9 cellular contexts compared by ENCODE assay signal in the genomic region with DNA sequence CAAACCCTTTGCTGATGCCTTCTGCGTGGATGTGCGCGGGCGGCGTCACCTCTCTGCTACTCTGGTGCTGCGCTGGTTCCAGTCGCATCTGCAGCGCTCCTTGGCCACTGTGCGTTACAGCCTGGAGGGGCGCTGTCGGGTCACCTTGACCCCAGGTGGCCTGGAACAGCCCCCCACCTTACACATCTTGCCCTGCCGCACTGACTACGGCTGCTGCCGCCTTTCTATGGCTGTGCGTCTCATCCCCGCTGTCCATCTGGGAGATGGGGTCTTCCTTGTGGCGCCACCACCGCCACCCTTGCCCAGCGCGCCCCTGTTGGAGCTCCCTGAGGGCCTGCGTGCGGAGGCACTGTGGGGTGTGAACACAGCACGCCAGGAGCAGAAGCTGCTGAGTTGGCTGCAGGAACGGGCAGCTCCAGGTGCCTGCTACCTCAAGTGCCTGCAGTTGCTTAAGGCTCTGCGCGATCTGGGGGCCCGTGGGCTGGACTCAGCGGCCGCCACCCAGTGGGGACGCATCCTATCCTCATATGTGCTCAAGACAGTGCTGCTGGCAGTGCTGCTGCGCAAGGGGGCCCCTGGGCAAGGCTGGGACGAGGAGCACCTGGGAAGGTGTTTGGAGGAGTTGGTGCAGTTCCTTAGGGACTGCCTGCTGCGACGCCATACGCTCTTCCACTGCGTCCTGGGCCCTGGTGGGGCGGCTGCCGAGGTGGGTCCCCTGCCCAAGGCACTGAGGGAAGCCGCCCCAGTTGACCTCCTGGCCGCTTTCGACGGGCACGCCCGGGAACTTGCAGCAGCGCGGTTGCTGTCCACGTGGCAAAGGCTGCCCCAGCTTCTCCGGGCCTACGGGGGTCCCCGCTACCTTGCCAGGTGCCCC. TPM values are rescaled to one million over a fixed set of nuclear protein-coding genes. Genes with fewer than 3 reads are reported as not detected.
DNase-seq lines count a peak whose midpoint lies in the region; ATAC-seq, FAIRE-seq and TF ChIP-seq lines count a peak whose summit lies in the region.
"Had no signal": no experiment of that assay in that cellular context is flagged by ENCODE, and none has a peak within 500 bp of the region (broad histone marks: within the 10 kb centered on the region; RNA-seq: fewer than 3 reads in every experiment).

No MANE protein-coding gene starts in this region.

- DNase-seq in HAP-1 (ENCODE audit: low spot score in 2 of 2): no peak
- no peak for DNase-seq in K562 (ENCODE audit: extremely low read depth in 1 of 4, low spot score in 3 of 4)
- no peak for DNase-seq in small intestine
- no peak for DNase-seq in GOT3 (lab: John Stamatoyannopoulos, UW)
- DNase-seq in activated naive CD4-positive, alpha-beta T cell treated with Interleukin-2 at 50 U/mL for 16 hours: no peak
- DNase-seq in anterior cingulate cortex (lab: John Stamatoyannopoulos, UW): no peak
- DNase-seq in GM12891 (ENCODE audit: insufficient read length, low spot score): no peak
- DNase-seq: NCI-H226 had no signal

- H3K27ac ChIP-seq in K562 (ENCODE audit: extremely low read depth, low read depth, low read length): no peak overlapping the region
- peak overlapping the region; percentile 22 to 95 for H3K27ac ChIP-seq in small intestine (ENCODE audit: low read depth in 1 of 2, low read length in 1 of 2)

- H3K36me3 ChIP-seq in HAP-1 (replicated peaks) (peaks cover 5% of the 10 kb centered on the region; the same call in 1 of the 2 replicates), K562 (ENCODE audit: control insufficient read depth, insufficient read depth, low read length) (no peaks in the 10 kb centered on the region), iPS-15b (ENCODE audit: control insufficient read depth, insufficient read depth, low read length) (no peaks in the 10 kb centered on the region), small intestine (ENCODE audit: control insufficient read depth in 2 of 2, insufficient read depth in 2 of 2, low read length in 2 of 2) (no peaks in the 10 kb centered on the region)

- no TSS peak for BruUV-seq in K562 (replicated peaks; lab: Mats Ljungman, UMichigan)

- TF ChIP-seq EP300 in K562 (IDR thresholded peaks at IDR 0.05; ENCODE audit: low read length): no peak

- H4K20me1 ChIP-seq in K562 (replicated peaks; ENCODE audit: control insufficient read depth, insufficient read depth, low read length): no peaks in the 10 kb centered on the region

- no peak for ATAC-seq in K562

- H3K9ac ChIP-seq in K562 (ENCODE audit: insufficient read depth in 1 of 2, low read depth in 2 of 2, low read length in 2 of 2) (no peak overlapping the region), iPS-15b (ENCODE audit: low read depth, low read length) (no peak overlapping the region)

- H3K4me1 ChIP-seq in HAP-1 (peaks cover 10% of the 10 kb centered on the region), K562 (replicated peaks in 1 of 2; ENCODE audit: control insufficient read depth in 2 of 2, insufficient read depth in 2 of 2, low read length in 2 of 2) (peaks cover 26 to 37% of the 10 kb centered on the region in 2 experiments), iPS-15b (ENCODE audit: control insufficient read depth, insufficient read depth, low read length) (peaks cover 10% of the 10 kb centered on the region), small intestine (ENCODE audit: control insufficient read depth in 2 of 2, insufficient read depth in 1 of 2, low read depth in 1 of 2, low read length in 1 of 2) (peaks cover 0 to 15% of the 10 kb centered on the region in 2 donors)

- FAIRE-seq in K562 (lab: Jason Lieb, UNC) (no peak), small intestine (lab: Jason Lieb, UNC) (no peak), GM12891 (lab: Jason Lieb, UNC) (no peak)

- POLR2A ChIA-PET in K562 (lab: Yijun Ruan, JAX): interaction anchor here (0.6 to 1.1 kb wide), 4 partner anchors 15 to 315 kb away, joined by 3 read pairs; a partner anchor contains a TSS

- TF ChIP-seq POLR2A in K562 (conservative IDR thresholded peaks at IDR 0.05) (no peak), GM12891 (IDR thresholded peaks at IDR 0.05; ENCODE audit: low read depth, low read length) (no peak)

- no peaks in the 10 kb centered on the region for H3K9me1 ChIP-seq in K562 (ENCODE audit: control insufficient read depth, insufficient read depth, low read length)

- no peaks in the 10 kb centered on the region for H3K9me3 ChIP-seq in HAP-1
- no peaks in the 10 kb centered on the region for H3K9me3 ChIP-seq in K562 (replicated peaks; ENCODE audit: control insufficient read depth, insufficient read depth, low read depth, low read length)
- no peaks in the 10 kb centered on the region for H3K9me3 ChIP-seq in iPS-15b (ENCODE audit: control insufficient read depth, insufficient read depth, low read length)
- no peaks in the 10 kb centered on the region for H3K9me3 ChIP-seq in small intestine (ENCODE audit: control insufficient read depth, low read depth)

- no peak for TF ChIP-seq RAD21 in K562 (CRISPR knock-in tag; conservative IDR thresholded peaks at IDR 0.05 in 1 of 2, IDR thresholded peaks at IDR 0.05 in 1 of 2)

- 87% methylated on average over 36 of the region's 50 CpGs for WGBS in K562 (ENCODE audit: insufficient coverage, low coverage, missing lambda C conversion rate)
- 77 to 94% (median 92%) methylated on average over 47 to 50 of the region's 50 CpGs for WGBS in small intestine, 3 donors

- no peak overlapping the region for H2AFZ ChIP-seq in K562 (ENCODE audit: low read depth, low read length)

- intact Hi-C loops in K562 (cut with micrococcal nuclease): loop anchor here (5.0 kb wide), 1 partner anchor 352 kb away; no protein-coding TSS in a partner anchor

- H3K79me2 ChIP-seq in K562 (ENCODE audit: control insufficient read depth, insufficient read depth, low read length): no peaks in the 10 kb centered on the region

- no peaks in the 10 kb centered on the region for H3K27me3 ChIP-seq in HAP-1 (ENCODE audit: low read depth)
- H3K27me3 ChIP-seq in K562 (ENCODE audit: control insufficient read depth in 2 of 2, insufficient read depth in 2 of 2, low read length in 2 of 2): no peaks in the 10 kb centered on the region
- H3K27me3 ChIP-seq in iPS-15b (ENCODE audit: control insufficient read depth, insufficient read depth, low read length): peaks cover 16% of the 10 kb centered on the region
- H3K27me3 ChIP-seq in small intestine (ENCODE audit: control insufficient read depth in 2 of 2, insufficient read depth in 2 of 2, low read length in 2 of 2): no peaks in the 10 kb centered on the region

- 0 out of 6 replicates have a peak, but pooled peaks of 1 of the 3 experiments have one; percentile 4 for TF ChIP-seq CTCF in K562 (IDR thresholded peaks at IDR 0.05 in 2 of 3, conservative IDR thresholded peaks at IDR 0.05 in 1 of 3; ENCODE audit: insufficient read depth in 2 of 3, low read depth in 1 of 3, low read length in 3 of 3)

- H3K4me3 ChIP-seq in HAP-1: peak overlapping the region; percentile 53; the same call in 1 of the 2 replicates
- H3K4me3 ChIP-seq in K562: no peak overlapping the region
- peak overlapping the region; percentile 47 for H3K4me3 ChIP-seq in iPS-15b (ENCODE audit: low read depth, low read length)
- H3K4me3 ChIP-seq in small intestine (ENCODE audit: low read depth in 1 of 2, low read length in 2 of 2): peak overlapping the region in 1 of 2 donors; percentile 73

- in situ Hi-C loops in HAP-1 (cut with MboI; ENCODE audit: low sequenced_read_pairs): no loop called here
- in situ Hi-C loops in K562 (cut with MboI): no loop called here

- CTCF ChIA-PET in K562 (lab: Yijun Ruan, JAX; ENCODE audit: low intra/inter-chr PET ratio): no interaction called here

- no peak overlapping the region for H3K4me2 ChIP-seq in K562 (ENCODE audit: insufficient read depth, low read length)

RNA-seq across cellular contexts. Expression of a gene that starts 1.6 kb away (rescaled TPM):
- total RNA-seq in K562 (2011; cell fraction: chromatin; rRNA removed; ENCODE audit: low replicate concordance): 1.7 and 2.8 TPM in 2 replicates
- total RNA-seq in K562 (2011; cell fraction: nucleolus; rRNA removed): 2.4 and 2.8 TPM in 2 replicates
- total RNA-seq in K562 (2011; cell fraction: nucleoplasm; rRNA removed): 2.9 and 4.4 TPM in 2 replicates
- total RNA-seq in K562 (2014; rRNA removed) (0.64 and 1.4 TPM in 2 replicates), K562 (2014; rRNA removed; fragmentation: Illumina TruSeq; extraction: Trizol) (0.76 and 0.80 TPM in 2 replicates), K562 (2015; rRNA removed; fragmentation: Illumina TruSeq; extraction: Trizol) (0.58 and 0.75 TPM in 2 replicates), K562 (2021) (2.1 and 2.2 TPM in 2 replicates)
- polyA plus RNA-seq in K562 (2011; rRNA removed) (0.65 and 0.77 TPM in 2 replicates), K562 (2014; fragmentation: Illumina TruSeq; extraction: Trizol) (0.48 and 0.54 TPM in 2 replicates), K562 (2014; fragmentation: Nextera tagmentation; extraction: Ambion mirVana) (under 1 TPM; 0.04 to 0.11 TPM), K562 (2014; rRNA removed) (0.45 and 1.3 TPM in 2 replicates), small intestine (1 to 10 TPM; 3.6 to 7.2 (median 5.1) TPM)
- polyA plus RNA-seq in K562 (2011; cell fraction: cytosol; rRNA removed): 0.65 and 1.1 TPM in 2 replicates
- 0.66 and 1.5 TPM in 2 replicates for polyA plus RNA-seq in K562 (2011; cell fraction: nucleus; rRNA removed)
- polyA plus RNA-seq in K562 (2012): 0.74 and 1.3 TPM in 2 replicates
- 1.0 and 1.2 TPM in 2 replicates for polyA minus RNA-seq in K562 (2011; rRNA and poly(A)+ RNA removed)
- polyA minus RNA-seq in K562 (2011; cell fraction: cytosol; rRNA and poly(A)+ RNA removed): 1.2 and 1.8 TPM in 2 replicates
- 1.2 and 1.8 TPM in 2 replicates for polyA minus RNA-seq in K562 (2011; cell fraction: nucleus; rRNA and poly(A)+ RNA removed)
- polyA plus RNA-seq in GM12891 (2012; ENCODE audit: low read depth, missing spikeins): 0.63 TPM

RNA-seq across cellular contexts. Expression of a gene that starts 48.0 kb away (rescaled TPM):
- total RNA-seq in K562 (2011; cell fraction: chromatin; rRNA removed; ENCODE audit: low replicate concordance): 15.2 and 20.2 TPM in 2 replicates
- 14.1 and 16.3 TPM in 2 replicates for total RNA-seq in K562 (2011; cell fraction: nucleolus; rRNA removed)
- total RNA-seq in K562 (2011; cell fraction: nucleoplasm; rRNA removed): 16.9 and 18.6 TPM in 2 replicates
- 22.1 and 23.3 TPM in 2 replicates for total RNA-seq in K562 (2014; rRNA removed)
- total RNA-seq in K562 (2014; rRNA removed; fragmentation: Illumina TruSeq; extraction: Trizol): 11.2 and 13.0 TPM in 2 replicates
- 12.2 and 13.0 TPM in 2 replicates for total RNA-seq in K562 (2015; rRNA removed; fragmentation: Illumina TruSeq; extraction: Trizol)
- total RNA-seq in K562 (2021): 22.5 and 23.4 TPM in 2 replicates
- polyA plus RNA-seq in K562 (2011; rRNA removed): 12.2 and 15.2 TPM in 2 replicates
- polyA plus RNA-seq in K562 (2011; cell fraction: cytosol; rRNA removed): 10.2 and 11.2 TPM in 2 replicates
- polyA plus RNA-seq in K562 (2011; cell fraction: nucleus; rRNA removed): 5.8 and 6.8 TPM in 2 replicates
- 11.7 and 15.8 TPM in 2 replicates for polyA plus RNA-seq in K562 (2012)
- 19.6 and 24.0 TPM in 2 replicates for polyA plus RNA-seq in K562 (2014; fragmentation: Illumina TruSeq; extraction: Trizol)
- 1 to 10 TPM; 2.3 to 3.5 TPM for polyA plus RNA-seq in K562 (2014; fragmentation: Nextera tagmentation; extraction: Ambion mirVana)
- 26.1 and 33.4 TPM in 2 replicates for polyA plus RNA-seq in K562 (2014; rRNA removed)
- 18.8 and 21.9 TPM in 2 replicates for polyA minus RNA-seq in K562 (2011; rRNA and poly(A)+ RNA removed)
- 3.1 and 9.2 TPM in 2 replicates for polyA minus RNA-seq in K562 (2011; cell fraction: cytosol; rRNA and poly(A)+ RNA removed)
- polyA minus RNA-seq in K562 (2011; cell fraction: nucleus; rRNA and poly(A)+ RNA removed): 7.8 and 10.3 TPM in 2 replicates
- polyA plus RNA-seq in small intestine: 10 to 100 TPM; 10.5 to 22.1 (median 16.5) TPM
- polyA plus RNA-seq in GM12891 (2012; ENCODE audit: low read depth, missing spikeins): 8.8 TPM

RNA-seq across cellular contexts. Expression of a gene that starts 52.7 kb away (rescaled TPM):
- total RNA-seq in K562 (2011; cell fraction: chromatin; rRNA removed; ENCODE audit: low replicate concordance): not detected in 2 replicates
- total RNA-seq in K562 (2011; cell fraction: nucleolus; rRNA removed): not detected in 2 replicates
- total RNA-seq in K562 (2011; cell fraction: nucleoplasm; rRNA removed): not detected in 2 replicates
- not detected in 2 replicates for total RNA-seq in K562 (2014; rRNA removed)
- not detected in 2 replicates for total RNA-seq in K562 (2014; rRNA removed; fragmentation: Illumina TruSeq; extraction: Trizol)
- not detected in 2 replicates for total RNA-seq in K562 (2015; rRNA removed; fragmentation: Illumina TruSeq; extraction: Trizol)
- not detected in 2 replicates for total RNA-seq in K562 (2021)
- polyA plus RNA-seq in K562 (2011; rRNA removed): not detected in 2 replicates
- not detected in 2 replicates for polyA plus RNA-seq in K562 (2011; cell fraction: cytosol; rRNA removed)
- not detected in 2 replicates for polyA plus RNA-seq in K562 (2011; cell fraction: nucleus; rRNA removed)
- polyA plus RNA-seq in K562 (2012): 0.11 TPM in 1 of 2 replicates, not detected in the other
- polyA plus RNA-seq in K562 (2014; fragmentation: Illumina TruSeq; extraction: Trizol): not detected in 2 replicates
- not detected for polyA plus RNA-seq in K562 (2014; fragmentation: Nextera tagmentation; extraction: Ambion mirVana)
- polyA plus RNA-seq in K562 (2014; rRNA removed): not detected in 2 replicates
- not detected in 2 replicates for polyA minus RNA-seq in K562 (2011; rRNA and poly(A)+ RNA removed)
- polyA minus RNA-seq in K562 (2011; cell fraction: cytosol; rRNA and poly(A)+ RNA removed): not detected in 2 replicates
- polyA minus RNA-seq in K562 (2011; cell fraction: nucleus; rRNA and poly(A)+ RNA removed): not detected in 2 replicates
- 1 to 10 TPM; 1.8 to 4.1 (median 2.5) TPM for polyA plus RNA-seq in small intestine
- 3.5 TPM for polyA plus RNA-seq in GM12891 (2012; ENCODE audit: low read depth, missing spikeins)
